Comparison of ENCODE assay signal across 3 cellular contexts in genomic region chr1:25412870-25413623, GRCh38. TPM values are rescaled to one million over a fixed set of nuclear protein-coding genes. Genes with fewer than 3 reads are reported as not detected.
"Had no signal": no experiment of that assay in that cellular context is flagged by ENCODE, and none has a peak within 500 bp of the region (broad histone marks: within the 10 kb centered on the region; RNA-seq: fewer than 3 reads in every experiment).

No MANE protein-coding gene starts in this region.

RNA-seq across cellular contexts. Expression of gene RHCE, which starts 7.6 kb away (rescaled TPM):
- total RNA-seq: activated B cell treated with CpG ODN at 0.5 μM for 24 hours; activated T-helper 1 cell treated with anti-CD3 and anti-CD28 coated beads, Interleukin-12 subunit alpha, Interleukin-12 subunit beta, Interleukin-2, Interleukin-4 antibody, amounts not matched to agents 30 ng/mL and 10 ng/mL and 1 ng/mL, durations not matched to agents 14 hours and 24 hours and 36 hours had no signal
- polyA plus RNA-seq: aorta had no signal
